8 cellular contexts compared by ENCODE assay signal in genomic region chr9:111483862-111484563, GRCh38. TPM values are rescaled to one million over a fixed set of nuclear protein-coding genes. Genes with fewer than 3 reads are reported as not detected.
DNase-seq lines count a peak whose midpoint lies in the region; ATAC-seq and TF ChIP-seq lines count a peak whose summit lies in the region.

Gene ECPAS (minus strand): TSS chr9:111484383. CDS start chr9:111472918, 11,465 bp downstream.

- H3K4me3 ChIP-seq in CD8-positive, alpha-beta memory T cell (ENCODE audit: low read length) = peak within 1 kb of the TSS; percentile 49
- peak within 1 kb of the TSS; percentile 35 to 88 for H3K4me3 ChIP-seq in muscle layer of colon (ENCODE audit: low read depth in 1 of 2, low read length in 2 of 2)

- peaks cover 13% of the 10 kb centered on the region for H3K4me1 ChIP-seq in CD8-positive, alpha-beta memory T cell (ENCODE audit: insufficient read depth, low read length)
- peaks cover 12% of the 10 kb centered on the region for H3K4me1 ChIP-seq in muscle layer of colon (ENCODE audit: insufficient read depth, low read length)

- H3K9me3 ChIP-seq in CD8-positive, alpha-beta memory T cell (ENCODE audit: low read length) = no peaks in the 10 kb centered on the region
- H3K9me3 ChIP-seq in muscle layer of colon (ENCODE audit: low read length) = no peaks in the 10 kb centered on the region

- peak within 1 kb of the TSS; percentile 68 for H3K9ac ChIP-seq in muscle layer of colon (ENCODE audit: low read length)

- ATAC-seq in GM19397 (IDR thresholded peaks at IDR 0.05; ENCODE audit: unreplicated experiment) (peak; percentile 62), HG03521 (IDR thresholded peaks at IDR 0.05; ENCODE audit: unreplicated experiment) (peak; percentile 51), esophagus mucosa (peak; percentile 83)
- ATAC-seq in activated T-cell treated with anti-CD3 and anti-CD28 coated beads, Interleukin-2, amount 50 U/mL, for 72 hours (replicated peaks in 1 of 2) = peak; percentile 77 to 80

- peaks cover 0 to 1% (median 0%) of the 10 kb centered on the region in 5 donors for H3K9me3 Mint-ChIP-seq in CD8-positive, alpha-beta memory T cell
- H3K9me3 Mint-ChIP-seq in activated T-cell treated with anti-CD3 and anti-CD28 coated beads, Interleukin-2, amount 50 U/mL, for 72 hours = no peaks in the 10 kb centered on the region

- peak within 1 kb of the TSS; percentile 76 to 96 (median 94) for H3K27ac Mint-ChIP-seq in CD8-positive, alpha-beta memory T cell
- H3K27ac Mint-ChIP-seq in activated T-cell treated with anti-CD3 and anti-CD28 coated beads, Interleukin-2, amount 50 U/mL, for 72 hours = peak within 1 kb of the TSS; percentile 88

- H3K27me3 Mint-ChIP-seq in CD8-positive, alpha-beta memory T cell = peaks cover 2 to 4% of the 10 kb centered on the region in 2 donors
- peaks cover 8% of the 10 kb centered on the region for H3K27me3 Mint-ChIP-seq in activated T-cell treated with anti-CD3 and anti-CD28 coated beads, Interleukin-2, amount 50 U/mL, for 72 hours (ENCODE audit: low read depth)

- no peaks in the 10 kb centered on the region for H3K27me3 ChIP-seq in CD8-positive, alpha-beta memory T cell (ENCODE audit: insufficient read depth, low read length, poor library complexity, severe bottlenecking)
- H3K27me3 ChIP-seq in muscle layer of colon (ENCODE audit: control insufficient read depth in 1 of 2, insufficient read depth in 2 of 2, low read length in 2 of 2) = no peaks in the 10 kb centered on the region

- CTCF ChIA-PET in CD8-positive, alpha-beta memory T cell (lab: Charles Lee) = no interaction called here

- H3K36me3 Mint-ChIP-seq in CD8-positive, alpha-beta memory T cell = peaks cover 0 to 11% (median 0%) of the 10 kb centered on the region in 3 donors
- H3K36me3 Mint-ChIP-seq in activated T-cell treated with anti-CD3 and anti-CD28 coated beads, Interleukin-2, amount 50 U/mL, for 72 hours (ENCODE audit: insufficient read depth in 2 of 2) = peaks cover 2 to 5% of the 10 kb centered on the region in 2 donors

- no peaks in the 10 kb centered on the region for H3K36me3 ChIP-seq in CD8-positive, alpha-beta memory T cell (ENCODE audit: insufficient read depth, low read length)
- no peaks in the 10 kb centered on the region for H3K36me3 ChIP-seq in muscle layer of colon (ENCODE audit: insufficient read depth, low read length)

- peaks cover 27 to 41% (median 36%) of the 10 kb centered on the region in 3 donors for H3K4me1 Mint-ChIP-seq in CD8-positive, alpha-beta memory T cell
- H3K4me1 Mint-ChIP-seq in activated T-cell treated with anti-CD3 and anti-CD28 coated beads, Interleukin-2, amount 50 U/mL, for 72 hours (ENCODE audit: low read depth) = peaks cover 41% of the 10 kb centered on the region

- POLR2A ChIA-PET in CD8-positive, alpha-beta memory T cell (lab: Charles Lee) = interaction anchor here (1.4 to 2.4 kb wide), 2 partner anchors 41 to 147 kb away, joined by 4 to 18 read pairs; partner anchors contain the start of genes DNAJC25 and ZNF483

- H3K27ac ChIP-seq in CD8-positive, alpha-beta memory T cell (ENCODE audit: low read depth, low read length) = peak within 1 kb of the TSS; percentile 86
- H3K27ac ChIP-seq in muscle layer of colon (ENCODE audit: low read depth, low read length) = peak within 1 kb of the TSS; percentile 96

- H3K4me3 Mint-ChIP-seq in CD8-positive, alpha-beta memory T cell = peak within 1 kb of the TSS; percentile 81 to 95 (median 89)
- peak within 1 kb of the TSS; percentile 83 to 85 for H3K4me3 Mint-ChIP-seq in activated T-cell treated with anti-CD3 and anti-CD28 coated beads, Interleukin-2, amount 50 U/mL, for 72 hours

- DNase-seq in CD8-positive, alpha-beta memory T cell = peak; percentile 50 to 76 (median 70)
- DNase-seq in activated T-cell treated with anti-CD3 and anti-CD28 coated beads, Interleukin-2, amount 50 U/mL, for 72 hours = peak; percentile 80 to 83
- peak; percentile 28 to 32 for DNase-seq in stimulated activated CD8-positive, alpha-beta memory T cell treated with anti-CD3 and anti-CD28 coated beads, Interleukin-7, amount 100 ng/mL, for 1 hour (ENCODE audit: low read depth in 2 of 2)

TF ChIP-seq in PFSK-1, 5 proteins besides CTCF, POLR2A, EP300 and RAD21:
- no peak for TF ChIP-seq REST (IDR thresholded peaks at IDR 0.05; ENCODE audit: insufficient read depth in 1 of 2, low read depth in 2 of 2, low read length in 2 of 2)
- peak; percentile 79 for TF ChIP-seq POLR2AphosphoS5 (IDR thresholded peaks at IDR 0.05; ENCODE audit: low read depth, low read length)
- TF ChIP-seq FOXP2 (optimal IDR thresholded peaks at IDR 0.05; ENCODE audit: borderline replicate concordance, extremely low read depth, extremely low read length, insufficient read depth) = peak; percentile 26
- peak; percentile 56; the same call in 1 of the 2 replicates for TF ChIP-seq TAF1 (IDR thresholded peaks at IDR 0.05; ENCODE audit: borderline replicate concordance, insufficient read depth, low read length)
TF ChIP-seq in PFSK-1: peak in this region for 3.

RNA-seq across cellular contexts. Expression of gene ECPAS, which starts in this region (rescaled TPM):
- 10 to 100 TPM; 86.4 to 92.8 TPM for total RNA-seq in CD8-positive, alpha-beta memory T cell
- polyA plus RNA-seq in CD8-positive, alpha-beta memory T cell = 16.5 TPM
- polyA plus RNA-seq in PFSK-1 (2012; ENCODE audit: insufficient read length, low read depth) = 45.6 TPM
- total RNA-seq in activated T-cell treated with anti-CD3 and anti-CD28 coated beads, Interleukin-2, amount 50 U/mL, for 72 hours = 100 to 1,000 TPM; 100 to 118 TPM
- 56.5 TPM for total RNA-seq in esophagus mucosa

Comparison
In these comparisons a context has a peak if more than half of its experiments do, and no peak if none do; other contexts are left out.
1. Peak in every context shown above with its lines: DNase-seq, ATAC-seq, H3K4me3 ChIP-seq and H3K27ac ChIP-seq.
2. DNase-seq: peak in every context shown above with its lines; median percentile 82 in activated T-cell treated with anti-CD3 and anti-CD28 coated beads, Interleukin-2, amount 50 U/mL, for 72 hours; 70 in CD8-positive, alpha-beta memory T cell; 30 in stimulated activated CD8-positive, alpha-beta memory T cell treated with anti-CD3 and anti-CD28 coated beads, Interleukin-7, amount 100 ng/mL, for 1 hour.